ENCODE assay signal across 12 cellular contexts in genomic region chr5:172436874-172437369, GRCh38. TPM values are rescaled to one million over a fixed set of nuclear protein-coding genes. Genes with fewer than 3 reads are reported as not detected.
DNase-seq lines count a peak whose midpoint lies in the region; ATAC-seq and TF ChIP-seq lines count a peak whose summit lies in the region.
"Had no signal": no experiment of that assay in that cellular context is flagged by ENCODE, and none has a peak within 500 bp of the region (broad histone marks: within the 10 kb centered on the region; RNA-seq: fewer than 3 reads in every experiment).

No MANE protein-coding gene starts in this region.

- H3K27me3 ChIP-seq in cardiac muscle cell (no peaks in the 10 kb centered on the region), heart right ventricle (no peaks in the 10 kb centered on the region), vagina (no peaks in the 10 kb centered on the region)

- H3K9me3 ChIP-seq in cardiac muscle cell (ENCODE audit: low read depth) (no peaks in the 10 kb centered on the region), heart right ventricle (no peaks in the 10 kb centered on the region), vagina (no peaks in the 10 kb centered on the region)
- H3K9me3 ChIP-seq: Caco-2 had no signal

- no peak for DNase-seq in cardiac muscle cell (ENCODE audit: low read depth in 1 of 2, low spot score in 1 of 2)
- DNase-seq in Right ventricle myocardium superior: no peak
- DNase-seq in heart right ventricle: no peak
- peak; percentile 60 for DNase-seq in posterior vena cava (ENCODE audit: low spot score)
- DNase-seq in vagina (ENCODE audit: extremely low spot score in 2 of 2): no peak
- DNase-seq in SK-N-DZ (ENCODE audit: low spot score): no peak
- DNase-seq in GM03348 (ENCODE audit: low spot score): no peak
- DNase-seq: activated CD4-positive, CD25-positive, alpha-beta regulatory T cell; activated gamma-delta T cell; Caco-2; stimulated activated CD4-positive, alpha-beta T cell treated with anti-CD3 and anti-CD28 coated beads, Interleukin-4, amount 100 ng/mL, for 24 hours had no signal

- ATAC-seq in Right ventricle myocardium superior (ENCODE audit: poor library complexity) (no peak), heart right ventricle (peak in 2 of 8 donors; percentile 2 to 9), HG02588 (IDR thresholded peaks at IDR 0.05; ENCODE audit: unreplicated experiment) (no peak)

- WGBS in heart right ventricle, 2 donors: 76 to 85% methylated on average over 9 of the region's 9 CpGs

- H3K27ac ChIP-seq in cardiac muscle cell (peak overlapping the region; percentile 39), heart right ventricle (peak overlapping the region in 9 of 10 donors; percentile 4 to 81 (median 57)), vagina (peak overlapping the region; percentile 81)

- no peak for TF ChIP-seq POLR2A in vagina (IDR thresholded peaks at IDR 0.05)

- H3K4me3 ChIP-seq in cardiac muscle cell: no peak overlapping the region
- no peak overlapping the region for H3K4me3 ChIP-seq in heart right ventricle
- H3K4me3 ChIP-seq in vagina: no peak overlapping the region

- TF ChIP-seq CTCF in cardiac muscle cell (IDR thresholded peaks at IDR 0.05; ENCODE audit: low read depth, low read length): no peak
- no peak for TF ChIP-seq CTCF in heart right ventricle (IDR thresholded peaks at IDR 0.05)
- TF ChIP-seq CTCF in vagina (IDR thresholded peaks at IDR 0.05): no peak

- intact Hi-C loops in Right ventricle myocardium superior (cut with DNase I): no loop called here
- intact Hi-C loops in heart right ventricle (cut with DNase I): no loop called here
- intact Hi-C loops in posterior vena cava (cut with DNase I): no loop called here
- intact Hi-C loops in vagina (cut with DNase I): no loop called here

- H3K36me3 ChIP-seq in cardiac muscle cell (no peaks in the 10 kb centered on the region), heart right ventricle (peaks cover 0 to 36% (median 0%) of the 10 kb centered on the region in 9 donors), vagina (no peaks in the 10 kb centered on the region)

- peaks cover 41% of the 10 kb centered on the region for H3K4me1 ChIP-seq in cardiac muscle cell (ENCODE audit: low read depth)
- H3K4me1 ChIP-seq in heart right ventricle: peaks cover 10 to 53% (median 24%) of the 10 kb centered on the region in 9 donors
- H3K4me1 ChIP-seq in vagina: peaks cover 63% of the 10 kb centered on the region

RNA-seq across cellular contexts. Expression of gene SH3PXD2B, which starts 17.4 kb away (rescaled TPM):
- total RNA-seq in cardiac muscle cell (19.7 and 27.6 TPM in 2 replicates), Right ventricle myocardium superior (5.3 TPM), heart right ventricle (10 to 100 TPM in 2 of 10 donors, 1 to 10 TPM in 8; 2.9 to 12.5 (median 5.9) TPM), posterior vena cava (100 to 1,000 TPM in 1 of 2 donors, 10 to 100 TPM in 1; 85.2 to 114 TPM), vagina (30.9 TPM)
- polyA plus RNA-seq in cardiac muscle cell (13.9 and 20.3 TPM in 2 replicates), heart right ventricle (1 to 10 TPM; 1.8 to 5.7 TPM)
- polyA plus RNA-seq in SK-N-DZ (2014; cell fraction: cytosol; rRNA removed): 16.6 and 21.8 TPM in 2 replicates
- 8.4 and 12.8 TPM in 2 replicates for polyA plus RNA-seq in SK-N-DZ (2014; cell fraction: nucleus; rRNA removed)
